Comparison of ENCODE assay signal across 17 cellular contexts in genomic region chr1:175935566-175936115, GRCh38.
A peak's percentile ranks its signal among the peaks of the same experiment; 100 is the strongest.
DNase-seq lines count a peak whose midpoint lies in the region; ATAC-seq, FAIRE-seq and TF ChIP-seq lines count a peak whose summit lies in the region.
"Had no signal": no experiment of that assay in that cellular context is flagged by ENCODE, and none has a peak within 500 bp of the region (broad histone marks: within the 10 kb centered on the region; RNA-seq: fewer than 3 reads in every experiment).

No MANE protein-coding gene starts in this region.

- H3K27ac ChIP-seq in HepG2 (ENCODE audit: extremely low read length, insufficient read depth, low read length) (no peak overlapping the region), right lobe of liver (no peak overlapping the region), ascending aorta (peak overlapping the region; percentile 26 to 42), H1 (ENCODE audit: low read depth, low read length) (no peak overlapping the region)
- H3K27ac ChIP-seq: 22Rv1; BLaER1 treated with 17β-estradiol and CSF1 and Interleukin-3, amounts not matched to agents 10 nM and 100 nM had no signal

- H3K23ac ChIP-seq in H1 (ENCODE audit: insufficient read length) = no peak overlapping the region

- no peak overlapping the region; the same call in 1 of the 2 replicates for H2BK12ac ChIP-seq in H1 (ENCODE audit: low read depth, low read length)

- H3K9me3 ChIP-seq in HepG2 (ENCODE audit: low read length) (no peaks in the 10 kb centered on the region), right lobe of liver (no peaks in the 10 kb centered on the region), ascending aorta (no peaks in the 10 kb centered on the region), H1 (ENCODE audit: insufficient read depth in 2 of 2, low read depth in 1 of 2, low read length in 1 of 2) (no peaks in the 10 kb centered on the region)

- no peak overlapping the region for H2BK5ac ChIP-seq in H1 (ENCODE audit: low read depth, low read length)

- no peaks in the 10 kb centered on the region for H3K79me1 ChIP-seq in H1 (ENCODE audit: low read depth, low read length)

- 67% methylated on average over 3 of the region's 3 CpGs for WGBS in HepG2 (ENCODE audit: low lambda C conversion rate)
- WGBS in right lobe of liver (ENCODE audit: insufficient coverage, low coverage, low lambda C conversion rate, missing lambda C conversion rate) = 0% methylated on average over 1 of the region's 3 CpGs
- 63% methylated on average over 3 of the region's 3 CpGs; no CpG with 5 or more reads in 1 of the 2 experiments for WGBS in H1 (ENCODE audit: extremely low coverage in 1 of 2, insufficient coverage in 1 of 2, insufficient read length in 1 of 2, insufficient replicate concordance in 2 of 2, low coverage in 1 of 2, low lambda C conversion rate in 2 of 2, missing lambda C conversion rate in 1 of 2), 2 experiments

- no peak overlapping the region for H3K4me2 ChIP-seq in HepG2 (ENCODE audit: low read depth, low read length)
- peak overlapping the region in 1 of 2 experiments; percentile 43; a peak in 1 of 4 replicates for H3K4me2 ChIP-seq in H1 (ENCODE audit: insufficient read depth in 1 of 2, low read depth in 2 of 2, low read length in 2 of 2)
- H3K4me2 ChIP-seq: BLaER1 treated with 17β-estradiol and CSF1 and Interleukin-3, amounts not matched to agents 10 nM and 100 nM had no signal

- TF ChIP-seq RAD21 in HepG2 (CRISPR knock-in tag; IDR thresholded peaks at IDR 0.05) = no peak
- no peak for TF ChIP-seq RAD21 in H1 (IDR thresholded peaks at IDR 0.05 in 1 of 2, conservative IDR thresholded peaks at IDR 0.05 in 1 of 2; ENCODE audit: low read depth in 2 of 2, low read length in 2 of 2)

- TF ChIP-seq POLR2A in HepG2 (IDR thresholded peaks at IDR 0.05; ENCODE audit: insufficient read depth in 1 of 2, low read depth in 2 of 2, low read length in 2 of 2) (no peak), right lobe of liver (IDR thresholded peaks at IDR 0.05) (no peak), H1 (IDR thresholded peaks at IDR 0.05; ENCODE audit: control extremely low read depth in 1 of 2, low read depth in 2 of 2, low read length in 2 of 2) (no peak)

- intact Hi-C loops in HepG2 (cut with micrococcal nuclease; ENCODE audit: unreplicated experiment) (no loop called here), right lobe of liver (cut with DNase I) (no loop called here), ascending aorta (cut with DNase I) (loop anchor here (5.0 kb wide), 1 partner anchor 42 kb away; no protein-coding TSS in a partner anchor)

- in situ Hi-C loops in HepG2 (cut with HindIII; ENCODE audit: extremely low pct_ligation_motif_present, low pct_unique_long_range_greater_than_20kb) = no loop called here

- no peak for FAIRE-seq in HepG2 (lab: Jason Lieb, UNC)
- no peak for FAIRE-seq in H1 (lab: Jason Lieb, UNC)
- FAIRE-seq: GM12878, GM18507, GM19239 had no signal

- no TSS peak for BruUV-seq in HepG2 (replicated peaks; lab: Mats Ljungman, UMichigan)

- H3K14ac ChIP-seq in H1 (ENCODE audit: insufficient read length) = no peak overlapping the region

- no peaks in the 10 kb centered on the region for H3K23me2 ChIP-seq in H1 (ENCODE audit: low read depth, low read length)

- H3K4ac ChIP-seq in H1 (replicated peaks; ENCODE audit: insufficient read length, low read depth, low read length) = no peak overlapping the region

- H3K79me2 ChIP-seq in HepG2 (ENCODE audit: insufficient read depth, low read length) = no peaks in the 10 kb centered on the region
- H3K79me2 ChIP-seq in H1 (ENCODE audit: control insufficient read depth in 1 of 2, insufficient read depth in 2 of 2, low read length in 2 of 2) = no peaks in the 10 kb centered on the region

- H3K18ac ChIP-seq in H1 (ENCODE audit: extremely low read depth, low read length) = peak overlapping the region; percentile 15; the same call in 1 of the 2 replicates

- TF ChIP-seq EP300 in HepG2 (IDR thresholded peaks at IDR 0.05; ENCODE audit: low read depth in 2 of 2, low read length in 2 of 2) (no peak), HepG2 (CRISPR knock-in tag; IDR thresholded peaks at IDR 0.05; ENCODE audit: borderline replicate concordance) (no peak), H1 (IDR thresholded peaks at IDR 0.05; ENCODE audit: borderline replicate concordance in 1 of 2, low read depth in 2 of 2, low read length in 2 of 2) (no peak)

- H2BK15ac ChIP-seq in H1 (ENCODE audit: low read length) = no peak overlapping the region

- no peak overlapping the region for H3K56ac ChIP-seq in H1 (replicated peaks; ENCODE audit: insufficient read length, low read depth, low read length)

- H3K36me3 ChIP-seq in HepG2 (replicated peaks in 1 of 2; ENCODE audit: control insufficient read depth in 1 of 2, insufficient read depth in 2 of 2, low read length in 2 of 2) = no peaks in the 10 kb centered on the region; a peak in 1 of 5 replicates
- peaks cover 0 to 2% (median 0%) of the 10 kb centered on the region in 4 donors for H3K36me3 ChIP-seq in right lobe of liver
- peaks cover 0 to 4% of the 10 kb centered on the region in 2 donors for H3K36me3 ChIP-seq in ascending aorta
- H3K36me3 ChIP-seq in H1 (ENCODE audit: control insufficient read depth in 2 of 4, insufficient read depth in 4 of 4, low read length in 3 of 4) = peaks cover 0 to 2% (median 0%) of the 10 kb centered on the region in 4 experiments; a peak in 2 of 8 replicates

- TF ChIP-seq CTCF in HepG2 (CRISPR knock-in tag; IDR thresholded peaks at IDR 0.05) (no peak), right lobe of liver (IDR thresholded peaks at IDR 0.05) (no peak), ascending aorta (IDR thresholded peaks at IDR 0.05) (no peak), H1 (IDR thresholded peaks at IDR 0.05; ENCODE audit: control extremely low read depth in 1 of 3, insufficient read depth in 1 of 3, low read depth in 1 of 3, low read length in 3 of 3) (no peak)

- no peaks in the 10 kb centered on the region for H3K27me3 ChIP-seq in HepG2 (ENCODE audit: control insufficient read depth in 1 of 2, insufficient read depth in 2 of 2, low read length in 2 of 2)
- no peaks in the 10 kb centered on the region for H3K27me3 ChIP-seq in right lobe of liver
- H3K27me3 ChIP-seq in ascending aorta = no peaks in the 10 kb centered on the region
- no peaks in the 10 kb centered on the region for H3K27me3 ChIP-seq in H1 (replicated peaks in 1 of 4; ENCODE audit: control insufficient read depth in 3 of 4, extremely low read depth in 1 of 4, insufficient read depth in 3 of 4, low read length in 3 of 4)
- H3K27me3 ChIP-seq: BLaER1 treated with 17β-estradiol and CSF1 and Interleukin-3, amounts not matched to agents 10 nM and 100 nM had no signal

- H3K4me3 ChIP-seq in HepG2 (replicated peaks in 1 of 3; ENCODE audit: insufficient read depth in 1 of 3, low read depth in 2 of 3, low read length in 3 of 3) (no peak overlapping the region), right lobe of liver (no peak overlapping the region), ascending aorta (no peak overlapping the region), H1 (ENCODE audit: extremely low read depth in 1 of 4, insufficient read depth in 2 of 4, low read depth in 3 of 4, low read length in 4 of 4) (no peak overlapping the region)
- H3K4me3 ChIP-seq: BLaER1 treated with 17β-estradiol and CSF1 and Interleukin-3, amounts not matched to agents 10 nM and 100 nM; GM12878 had no signal

- ATAC-seq in HepG2 (no peak), right lobe of liver (no peak), GM18870 (IDR thresholded peaks at IDR 0.05; ENCODE audit: unreplicated experiment) (no peak), GM21619 (IDR thresholded peaks at IDR 0.05; ENCODE audit: unreplicated experiment) (no peak)
- ATAC-seq: GM12878 had no signal

- no peaks in the 10 kb centered on the region for H3K4me1 ChIP-seq in HepG2 (ENCODE audit: insufficient read depth, low read length)
- no peaks in the 10 kb centered on the region for H3K4me1 ChIP-seq in right lobe of liver
- H3K4me1 ChIP-seq in ascending aorta = peaks cover 0 to 13% of the 10 kb centered on the region in 2 donors
- H3K4me1 ChIP-seq in H1 (replicated peaks in 1 of 4; ENCODE audit: control insufficient read depth in 3 of 4, insufficient read depth in 4 of 4, low read length in 3 of 4) = peaks cover 0 to 7% (median 3%) of the 10 kb centered on the region in 4 experiments; a peak in 2 of 7 replicates
- H3K4me1 ChIP-seq: BLaER1 treated with 17β-estradiol and CSF1 and Interleukin-3, amounts not matched to agents 10 nM and 100 nM had no signal

- CTCF ChIA-PET in HepG2 (lab: Yijun Ruan, JAX; ENCODE audit: low intra/inter-chr PET ratio, low total read pairs) (no interaction called here), H1 (lab: Charles Lee; ENCODE audit: partially characterized antibody) (interaction anchor here (0.9 to 2.7 kb wide), 7 partner anchors 9 to 562 kb away, joined by 3 to 14 read pairs (median 4); no protein-coding TSS in a partner anchor)

- H3K9ac ChIP-seq in HepG2 (ENCODE audit: insufficient read depth, low read depth, low read length) (no peak overlapping the region), H1 (replicated peaks in 1 of 4; ENCODE audit: extremely low read depth in 1 of 4, low read depth in 3 of 4, low read length in 3 of 4) (no peak overlapping the region)
- H3K9ac ChIP-seq: BLaER1 treated with 17β-estradiol and CSF1 and Interleukin-3, amounts not matched to agents 10 nM and 100 nM had no signal

- no peak overlapping the region for H4K5ac ChIP-seq in H1 (ENCODE audit: insufficient read length, low read depth, low read length)

- H2AK5ac ChIP-seq in H1 (ENCODE audit: low read depth, low read length) = no peak overlapping the region

- POLR2A ChIA-PET in HepG2 (lab: Yijun Ruan, JAX) = no interaction called here
- POLR2A ChIA-PET in H1 (lab: Charles Lee; ENCODE audit: partially characterized antibody) = no interaction called here

- H4K20me1 ChIP-seq in HepG2 (ENCODE audit: insufficient read depth, low read length) = no peaks in the 10 kb centered on the region
- no peaks in the 10 kb centered on the region for H4K20me1 ChIP-seq in H1 (replicated peaks in 1 of 2; ENCODE audit: control insufficient read depth in 1 of 2, insufficient read depth in 2 of 2, low read length in 2 of 2)
- H4K20me1 ChIP-seq: BLaER1 treated with 17β-estradiol and CSF1 and Interleukin-3, amounts not matched to agents 10 nM and 100 nM had no signal

- DNase-seq in HepG2 (ENCODE audit: low spot score) (no peak), right lobe of liver (no peak), ascending aorta (ENCODE audit: low spot score in 2 of 2) (no peak), H1 (ENCODE audit: low read depth in 1 of 2, low spot score in 2 of 2) (no peak), UCSD-AML1 (lab: John Stamatoyannopoulos, UW; ENCODE audit: unreplicated experiment) (no peak), T-helper 1 cell (no peak)
- DNase-seq: AML-193; CD4-positive, CD25-positive, alpha-beta regulatory T cell; H7; Karpas-422 had no signal

- H2BK20ac ChIP-seq in H1 (ENCODE audit: low read length) = no peak overlapping the region

- H2AFZ ChIP-seq in HepG2 (ENCODE audit: low read length) (no peak overlapping the region), H1 (ENCODE audit: low read length) (no peak overlapping the region)

- H2BK120ac ChIP-seq in H1 (replicated peaks; ENCODE audit: low read depth, low read length) = no peak overlapping the region

- no peak overlapping the region for H4K8ac ChIP-seq in H1 (ENCODE audit: extremely low read depth, insufficient read depth, low read length)

- H4K91ac ChIP-seq in H1 (replicated peaks; ENCODE audit: insufficient read length, low read length) = no peak overlapping the region

Comparison
In these comparisons a context has a peak if more than half of its experiments do, and no peak if none do; other contexts are left out.
1. H3K27ac ChIP-seq: peak in ascending aorta (2 of 2); none in HepG2 (single experiment), right lobe of liver (0 of 3) and H1 (single experiment).
2. Of the 41 proteins assayed by ChIP-seq in both HepG2 and H1: peak only in HepG2: MAFK; only in H1: none; in both: none; in neither: 40.